Comparison of ENCODE assay signal across 12 cellular contexts in genomic region chr6:124882580-124883393, GRCh38.
DNase-seq lines count a peak whose midpoint lies in the region; ATAC-seq and TF ChIP-seq lines count a peak whose summit lies in the region.
"Had no signal": no experiment of that assay in that cellular context is flagged by ENCODE, and none has a peak within 500 bp of the region (broad histone marks: within the 10 kb centered on the region; RNA-seq: fewer than 3 reads in every experiment).

No MANE protein-coding gene starts in this region.

- H3K9me3 Mint-ChIP-seq in MCF 10A (ENCODE audit: unreplicated experiment) (no peaks in the 10 kb centered on the region), glutamatergic neuron (ENCODE audit: unreplicated experiment) (no peaks in the 10 kb centered on the region)

- no peak for TF ChIP-seq POLR2A in breast epithelium (IDR thresholded peaks at IDR 0.05)

- DNase-seq in MCF 10A (ENCODE audit: unreplicated experiment) (peak; percentile 73), breast epithelium (ENCODE audit: low spot score in 2 of 2) (no peak), amniotic epithelial cell (ENCODE audit: low read depth) (peak; percentile 86), iris pigment epithelial cell (ENCODE audit: low read depth) (peak; percentile 73), glutamatergic neuron (no peak), epidermal melanocyte (ENCODE audit: insufficient read length, low spot score) (no peak)
- DNase-seq in stimulated activated CD4-positive, alpha-beta T cell treated with anti-CD3 and anti-CD28 coated beads, Interleukin-2, amount 100 ng/mL, for 48 hours: no peak
- DNase-seq: activated CD4-positive, alpha-beta T cell treated with anti-CD3 and anti-CD28 coated beads for 4 hours; amygdala had no signal

- no peaks in the 10 kb centered on the region for H3K9me3 ChIP-seq in breast epithelium

- H3K4me3 ChIP-seq in breast epithelium: no peak overlapping the region

- CTCF ChIA-PET in MCF 10A (lab: Yijun Ruan, JAX): interaction anchor here (5.1 kb wide), 1 partner anchor 231 kb away, joined by 35 read pairs; no protein-coding TSS in a partner anchor

- BruUV-seq in MCF 10A (replicated peaks; lab: Mats Ljungman, UMichigan): no TSS peak

- no peaks in the 10 kb centered on the region for H3K4me1 ChIP-seq in breast epithelium

- TF ChIP-seq CTCF in MCF 10A (IDR thresholded peaks at IDR 0.05; ENCODE audit: unreplicated experiment) (no peak), breast epithelium (IDR thresholded peaks at IDR 0.05) (no peak), glutamatergic neuron (IDR thresholded peaks at IDR 0.05; ENCODE audit: partially characterized antibody, unreplicated experiment) (no peak)

- H3K4me3 Mint-ChIP-seq in MCF 10A (ENCODE audit: unreplicated experiment) (peak overlapping the region; percentile 65), glutamatergic neuron (ENCODE audit: unreplicated experiment) (no peak overlapping the region)
- H3K4me3 Mint-ChIP-seq: B cell had no signal

- ATAC-seq in GM21723 (IDR thresholded peaks at IDR 0.05; ENCODE audit: unreplicated experiment): no peak
- ATAC-seq: Panc1 had no signal

- H3K27me3 ChIP-seq in breast epithelium: no peaks in the 10 kb centered on the region

- peak overlapping the region; percentile 97 for H3K27ac Mint-ChIP-seq in MCF 10A (ENCODE audit: low read depth, unreplicated experiment)
- H3K27ac Mint-ChIP-seq in glutamatergic neuron (ENCODE audit: unreplicated experiment): no peak overlapping the region
- H3K27ac Mint-ChIP-seq: B cell had no signal

- POLR2A ChIA-PET in MCF 10A (lab: Yijun Ruan, JAX): interaction anchor here (0.5 to 1.2 kb wide), 3 partner anchors 79 to 116 kb away, joined by 3 read pairs; no protein-coding TSS in a partner anchor

- peak overlapping the region in 1 of 2 donors; percentile 33 for H3K27ac ChIP-seq in breast epithelium

- H3K36me3 Mint-ChIP-seq in MCF 10A (ENCODE audit: insufficient read depth, unreplicated experiment) (no peaks in the 10 kb centered on the region), glutamatergic neuron (ENCODE audit: unreplicated experiment) (no peaks in the 10 kb centered on the region)

- no peaks in the 10 kb centered on the region for H3K36me3 ChIP-seq in breast epithelium

- intact Hi-C loops in MCF 10A (cut with micrococcal nuclease): loop anchor here (2.0 kb wide), 1 partner anchor 78 kb away; no protein-coding TSS in a partner anchor
- intact Hi-C loops in breast epithelium (cut with DNase I; ENCODE audit: low total_unique reads): no loop called here

- H3K27me3 Mint-ChIP-seq in MCF 10A (ENCODE audit: insufficient read depth, unreplicated experiment) (no peaks in the 10 kb centered on the region), glutamatergic neuron (ENCODE audit: unreplicated experiment) (no peaks in the 10 kb centered on the region)
- H3K27me3 Mint-ChIP-seq: B cell had no signal

- peaks cover 25% of the 10 kb centered on the region for H3K4me1 Mint-ChIP-seq in MCF 10A (ENCODE audit: insufficient read depth, unreplicated experiment)
- H3K4me1 Mint-ChIP-seq in glutamatergic neuron (ENCODE audit: low read depth, unreplicated experiment): no peaks in the 10 kb centered on the region

Comparison
In these comparisons a context has a peak if more than half of its experiments do, and no peak if none do; other contexts are left out.
1. DNase-seq: peak in MCF 10A (single experiment), amniotic epithelial cell (single experiment) and iris pigment epithelial cell (single experiment); none in breast epithelium (0 of 2), stimulated activated CD4-positive, alpha-beta T cell treated with anti-CD3 and anti-CD28 coated beads, Interleukin-2, amount 100 ng/mL, for 48 hours (0 of 2), glutamatergic neuron (single experiment) and epidermal melanocyte (single experiment).